In genomic region chr11:27012254-27012921, GRCh38 we compare ENCODE assay signal across 13 cellular contexts. TPM values are rescaled to one million over a fixed set of nuclear protein-coding genes. Genes with fewer than 3 reads are reported as not detected.
DNase-seq lines count a peak whose midpoint lies in the region; ATAC-seq, FAIRE-seq and TF ChIP-seq lines count a peak whose summit lies in the region.
"Had no signal": no experiment of that assay in that cellular context is flagged by ENCODE, and none has a peak within 500 bp of the region (broad histone marks: within the 10 kb centered on the region; RNA-seq: fewer than 3 reads in every experiment).

No MANE protein-coding gene starts in this region.

- CTCF ChIA-PET in A549 (lab: Yijun Ruan, JAX), result no interaction called here

- TF ChIP-seq POLR2A in A549 (IDR thresholded peaks at IDR 0.05; ENCODE audit: low read length), result no peak

- no peaks in the 10 kb centered on the region for H3K9me3 ChIP-seq in A549
- no peaks in the 10 kb centered on the region for H3K9me3 ChIP-seq in mesodermal cell (ENCODE audit: control insufficient read depth, low read length)
- no peaks in the 10 kb centered on the region for H3K9me3 ChIP-seq in WERI-Rb-1 (ENCODE audit: severe bottlenecking)
- H3K9me3 ChIP-seq: psoas muscle, thyroid gland had no signal

- H3K4me2 ChIP-seq in A549, result no peak overlapping the region

- TF ChIP-seq EP300 in A549 (IDR thresholded peaks at IDR 0.05), result no peak

- 65% methylated on average over 4 of the region's 4 CpGs for WGBS in A549 (ENCODE audit: missing lambda C conversion rate)
- 47 to 64% methylated on average over 3 of the region's 4 CpGs for whole genome bisulfite sequencing in mesodermal cell (ENCODE audit: insufficient coverage in 2 of 2), 2 experiments

- H3K27me3 ChIP-seq in WERI-Rb-1 (ENCODE audit: insufficient read depth, low read depth, severe bottlenecking), result peaks cover 9% of the 10 kb centered on the region
- H3K27me3 ChIP-seq: thyroid gland had no signal

- TF ChIP-seq RAD21 in A549 (conservative IDR thresholded peaks at IDR 0.05 in 1 of 2, IDR thresholded peaks at IDR 0.05 in 1 of 2), result no peak

- FAIRE-seq in A549 (lab: Jason Lieb, UNC), result no peak
- FAIRE-seq: GM19239 had no signal

- TF ChIP-seq CTCF in A549 (IDR thresholded peaks at IDR 0.05), result no peak
- no peak for TF ChIP-seq CTCF in astrocyte of the cerebellum (IDR thresholded peaks at IDR 0.05; ENCODE audit: low read depth, low read length, missing control alignments)
- no peak for TF ChIP-seq CTCF in WERI-Rb-1 (IDR thresholded peaks at IDR 0.05; ENCODE audit: low read depth, low read length)

- H3K27ac ChIP-seq in A549, result no peak overlapping the region
- peak overlapping the region; percentile 92 for H3K27ac ChIP-seq in mesodermal cell (ENCODE audit: low read depth, low read length, severe bottlenecking)
- no peak overlapping the region for H3K27ac ChIP-seq in WERI-Rb-1
- H3K27ac ChIP-seq: psoas muscle had no signal

- in situ Hi-C loops in astrocyte of the cerebellum (cut with HindIII; ENCODE audit: low sequenced_read_pairs), result no loop called here

- no peak for ATAC-seq in A549
- ATAC-seq in HG02870 (IDR thresholded peaks at IDR 0.05; ENCODE audit: unreplicated experiment), result peak; percentile 47
- ATAC-seq: psoas muscle had no signal

- DNase-seq in A549 (ENCODE audit: low read depth in 1 of 2, low spot score in 1 of 2), result no peak
- DNase-seq in astrocyte of the cerebellum (ENCODE audit: low read depth), result peak; percentile 62
- DNase-seq in LoVo (ENCODE audit: low spot score), result no peak
- no peak for DNase-seq in WERI-Rb-1
- DNase-seq in activated CD4-positive, alpha-beta T cell treated with anti-CD3 and anti-CD28 coated beads for 4 hours, result no peak
- DNase-seq in activated CD8-positive, alpha-beta memory T cell treated with anti-CD3 and anti-CD28 coated beads, Interleukin-2, amount 50 U/mL, for 48 hours, result no peak
- DNase-seq: Caco-2, psoas muscle, SIG-M5, thyroid gland had no signal

- H3K4me3 ChIP-seq in A549, result no peak overlapping the region
- H3K4me3 ChIP-seq in astrocyte of the cerebellum (ENCODE audit: low read depth, low read length), result no peak overlapping the region
- H3K4me3 ChIP-seq in mesodermal cell (ENCODE audit: extremely low read depth, insufficient read depth, low read length, poor library complexity, severe bottlenecking), result no peak overlapping the region
- no peak overlapping the region for H3K4me3 ChIP-seq in WERI-Rb-1 (ENCODE audit: low read depth, low read length)
- H3K4me3 ChIP-seq: psoas muscle, thyroid gland had no signal

- H3K4me1 ChIP-seq in A549 (no peaks in the 10 kb centered on the region), mesodermal cell (ENCODE audit: control insufficient read depth, insufficient read depth, low read length, poor library complexity, severe bottlenecking) (peaks cover 32% of the 10 kb centered on the region)
- H3K4me1 ChIP-seq: Caco-2, psoas muscle had no signal

- POLR2A ChIA-PET in A549 (lab: Yijun Ruan, JAX), result no interaction called here

- H3K36me3 ChIP-seq in mesodermal cell (ENCODE audit: control insufficient read depth, insufficient read depth, low read length) (no peaks in the 10 kb centered on the region), WERI-Rb-1 (no peaks in the 10 kb centered on the region)
- H3K36me3 ChIP-seq: thyroid gland had no signal

TF ChIP-seq in A549, 52 proteins besides CTCF, POLR2A, EP300 and RAD21:
- no peak for TF ChIP-seq SMC3 (IDR thresholded peaks at IDR 0.05)
- no peak for TF ChIP-seq BCL3 (IDR thresholded peaks at IDR 0.05)
- no peak for TF ChIP-seq HOXA7 (CRISPR knock-in tag; IDR thresholded peaks at IDR 0.05)
- TF ChIP-seq CBX8 (IDR thresholded peaks at IDR 0.05), result no peak
- TF ChIP-seq FOSL2 (IDR thresholded peaks at IDR 0.05), result no peak
- TF ChIP-seq FOSL2 (CRISPR knock-in tag; IDR thresholded peaks at IDR 0.05), result peak; percentile 34; the same call in 1 of the 2 replicates
- no peak for TF ChIP-seq ZNF302 (CRISPR knock-in tag; IDR thresholded peaks at IDR 0.05)
- TF ChIP-seq ZSCAN20 (CRISPR knock-in tag; IDR thresholded peaks at IDR 0.05), result no peak

RNA-seq across cellular contexts. Expression of gene FIBIN, which starts 18.5 kb away (rescaled TPM):
- polyA plus RNA-seq in A549 (2011; rRNA removed) (0.16 and 0.22 TPM in 2 replicates), A549 (2017; fragmentation: RNase III; extraction: RNeasy Plus Mini Kit Qiagen cat#74134 plus additional on column Dnase treatment) (not detected in 3 replicates)
- polyA plus RNA-seq in A549 (2012; cell fraction: cytosol; rRNA removed), result not detected in 2 replicates
- polyA plus RNA-seq in A549 (2012; cell fraction: nucleus; rRNA removed), result not detected in 2 replicates
- polyA minus RNA-seq in A549 (2011; rRNA and poly(A)+ RNA removed), result 0.12 TPM in 1 of 2 replicates, not detected in the other
- 9.8 TPM for polyA plus RNA-seq in mesodermal cell (2013, experiment 1 of 2)
- 11.3 TPM for polyA plus RNA-seq in mesodermal cell (2013, experiment 2 of 2)

RNA-seq across cellular contexts. Expression of gene BBOX1, which starts 28.2 kb away (rescaled TPM):
- polyA plus RNA-seq in A549 (2011; rRNA removed) (not detected in 2 replicates), A549 (2017; fragmentation: RNase III; extraction: RNeasy Plus Mini Kit Qiagen cat#74134 plus additional on column Dnase treatment) (not detected in 3 replicates)
- polyA plus RNA-seq in A549 (2012; cell fraction: cytosol; rRNA removed), result not detected in 2 replicates
- polyA plus RNA-seq in A549 (2012; cell fraction: nucleus; rRNA removed), result not detected in 2 replicates
- polyA minus RNA-seq in A549 (2011; rRNA and poly(A)+ RNA removed), result not detected in 2 replicates
- polyA plus RNA-seq in mesodermal cell (2013, experiment 1 of 2), result not detected
- polyA plus RNA-seq in mesodermal cell (2013, experiment 2 of 2), result not detected
